ENCODE assay signal across 17 cellular contexts in the genomic region with DNA sequence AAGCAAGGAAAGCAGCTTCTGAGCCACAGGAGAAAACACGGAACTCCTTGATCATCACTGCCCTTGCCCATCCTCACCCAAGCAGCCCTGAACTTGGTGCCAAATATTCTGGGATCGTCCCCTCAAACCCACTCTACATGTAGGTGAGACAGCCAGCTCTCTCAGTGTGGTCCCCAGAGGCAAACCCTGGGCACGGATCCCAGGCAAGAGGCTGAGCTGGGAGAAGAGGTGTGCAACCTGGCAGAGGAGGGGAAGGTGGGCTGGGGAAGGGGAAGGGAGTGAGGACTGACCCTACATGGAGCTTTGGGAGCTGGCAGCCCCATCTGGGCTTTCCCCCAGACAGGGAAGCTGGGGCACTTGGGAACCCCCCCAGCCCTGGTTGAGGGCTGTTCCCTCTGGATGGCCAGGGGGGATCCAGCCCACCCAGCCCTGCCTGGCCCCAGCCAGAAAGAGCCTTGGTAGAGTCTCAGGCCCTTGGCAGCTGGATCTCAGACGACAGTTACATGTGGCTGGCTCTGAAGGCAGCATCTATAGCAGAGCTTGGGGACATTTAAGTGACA.
A peak's percentile ranks its signal among the peaks of the same experiment; 100 is the strongest.
DNase-seq lines count a peak whose midpoint lies in the region; FAIRE-seq and TF ChIP-seq lines count a peak whose summit lies in the region.
"Had no signal": no experiment of that assay in that cellular context is flagged by ENCODE, and none has a peak within 500 bp of the region (broad histone marks: within the 10 kb centered on the region; RNA-seq: fewer than 3 reads in every experiment).

No MANE protein-coding gene starts in this region.

- FAIRE-seq in H1 (lab: Jason Lieb, UNC): no peak

- no peak overlapping the region for H2AK5ac ChIP-seq in H1 (ENCODE audit: low read depth, low read length)

- TF ChIP-seq CTCF in H1 (IDR thresholded peaks at IDR 0.05; ENCODE audit: control extremely low read depth in 1 of 3, insufficient read depth in 1 of 3, low read depth in 1 of 3, low read length in 3 of 3): no peak
- TF ChIP-seq CTCF in spleen (IDR thresholded peaks at IDR 0.05 in 8 of 11, conservative IDR thresholded peaks at IDR 0.05 in 3 of 11): no peak
- no peak for TF ChIP-seq CTCF in prostate gland (IDR thresholded peaks at IDR 0.05)

- no peak overlapping the region for H3K23ac ChIP-seq in H1 (ENCODE audit: insufficient read length)

- H3K18ac ChIP-seq in H1 (ENCODE audit: extremely low read depth, low read length): no peak overlapping the region

- H3K4ac ChIP-seq in H1 (replicated peaks; ENCODE audit: insufficient read length, low read depth, low read length): no peak overlapping the region

- POLR2A ChIA-PET in H1 (lab: Charles Lee; ENCODE audit: partially characterized antibody): no interaction called here

- TF ChIP-seq POLR2A in H1 (IDR thresholded peaks at IDR 0.05; ENCODE audit: control extremely low read depth in 1 of 2, low read depth in 2 of 2, low read length in 2 of 2): no peak
- no peak for TF ChIP-seq POLR2A in spleen (IDR thresholded peaks at IDR 0.05)
- no peak for TF ChIP-seq POLR2A in prostate gland (IDR thresholded peaks at IDR 0.05)

- peak overlapping the region; percentile 16; the same call in 1 of the 2 replicates for H4K8ac ChIP-seq in H1 (ENCODE audit: extremely low read depth, insufficient read depth, low read length)

- H3K4me2 ChIP-seq in BLaER1 (peak overlapping the region; percentile 83), H1 (ENCODE audit: insufficient read depth in 1 of 2, low read depth in 2 of 2, low read length in 2 of 2) (no peak overlapping the region)

- H4K20me1 ChIP-seq in BLaER1: no peaks in the 10 kb centered on the region
- no peaks in the 10 kb centered on the region for H4K20me1 ChIP-seq in H1 (replicated peaks in 1 of 2; ENCODE audit: control insufficient read depth in 1 of 2, insufficient read depth in 2 of 2, low read length in 2 of 2)

- H3K36me3 ChIP-seq in BLaER1 (no peaks in the 10 kb centered on the region), H1 (ENCODE audit: control insufficient read depth in 2 of 4, insufficient read depth in 4 of 4, low read length in 3 of 4) (no peaks in the 10 kb centered on the region), spleen (no peaks in the 10 kb centered on the region), prostate gland (no peaks in the 10 kb centered on the region)

- peak; percentile 63 for DNase-seq in NCI-H2171 treated with DMSO at 0.1 percent for 48 hours (lab: John Stamatoyannopoulos, UW)
- no peak for DNase-seq in NCI-H2171 (lab: John Stamatoyannopoulos, UW)
- no peak for DNase-seq in H1 (ENCODE audit: low read depth in 1 of 2, low spot score in 2 of 2)
- DNase-seq in spleen: peak; percentile 61
- no peak for DNase-seq in NCI-H1417 treated with DMSO at 0.1 percent for 48 hours (lab: John Stamatoyannopoulos, UW)
- no peak for DNase-seq in DMS153 (lab: John Stamatoyannopoulos, UW)
- DNase-seq in prostate gland (ENCODE audit: low spot score): no peak
- DNase-seq: DMS 273 treated with DMSO at 0.1 percent for 48 hours, EL, GOT3, KG1, NCI-H1105, NCI-H187, NCI-H510A treated with DMSO at 0.1 percent for 48 hours had no signal

- H2BK120ac ChIP-seq in H1 (replicated peaks; ENCODE audit: low read depth, low read length): no peak overlapping the region

- H2BK15ac ChIP-seq in H1 (ENCODE audit: low read length): no peak overlapping the region

- intact Hi-C loops in spleen (cut with DNase I; ENCODE audit: low total_unique reads) (no loop called here), prostate gland (cut with DNase I) (no loop called here)

- H2AFZ ChIP-seq in H1 (ENCODE audit: low read length): no peak overlapping the region

- H3K27ac ChIP-seq in BLaER1 (peak overlapping the region; percentile 79), H1 (ENCODE audit: low read depth, low read length) (no peak overlapping the region), spleen (no peak overlapping the region), prostate gland (no peak overlapping the region)
- H3K27ac ChIP-seq: 22Rv1, RWPE1 had no signal

- H2BK12ac ChIP-seq in H1 (ENCODE audit: low read depth, low read length): no peak overlapping the region

- H3K79me1 ChIP-seq in H1 (ENCODE audit: low read depth, low read length): no peaks in the 10 kb centered on the region

- H3K9me3 ChIP-seq in BLaER1: peaks cover 9% of the 10 kb centered on the region
- H3K9me3 ChIP-seq in H1 (ENCODE audit: insufficient read depth in 2 of 2, low read depth in 1 of 2, low read length in 1 of 2): peaks cover 0 to 2% of the 10 kb centered on the region in 2 experiments; a peak in 2 of 4 replicates
- peaks cover 0 to 10% (median 2%) of the 10 kb centered on the region in 8 donors for H3K9me3 ChIP-seq in spleen
- H3K9me3 ChIP-seq in prostate gland: no peaks in the 10 kb centered on the region

- no peaks in the 10 kb centered on the region for H3K23me2 ChIP-seq in H1 (ENCODE audit: low read depth, low read length)

- H3K4me1 ChIP-seq in BLaER1 (peaks cover 58% of the 10 kb centered on the region), H1 (replicated peaks in 1 of 4; ENCODE audit: control insufficient read depth in 3 of 4, insufficient read depth in 4 of 4, low read length in 3 of 4) (no peaks in the 10 kb centered on the region), spleen (peaks cover 0 to 6% (median 0%) of the 10 kb centered on the region in 6 donors), prostate gland (replicated peaks) (no peaks in the 10 kb centered on the region)

- H3K56ac ChIP-seq in H1 (replicated peaks; ENCODE audit: insufficient read length, low read depth, low read length): no peak overlapping the region

- CTCF ChIA-PET in H1 (lab: Charles Lee; ENCODE audit: partially characterized antibody): interaction anchor here (1.1 kb wide), 1 partner anchor 18 kb away, joined by 4 read pairs; no protein-coding TSS in a partner anchor

- no peak overlapping the region for H3K14ac ChIP-seq in H1 (ENCODE audit: insufficient read length)

- no peak for TF ChIP-seq EP300 in H1 (IDR thresholded peaks at IDR 0.05; ENCODE audit: borderline replicate concordance in 1 of 2, low read depth in 2 of 2, low read length in 2 of 2)

- no peak for TF ChIP-seq RAD21 in H1 (IDR thresholded peaks at IDR 0.05 in 1 of 2, conservative IDR thresholded peaks at IDR 0.05 in 1 of 2; ENCODE audit: low read depth in 2 of 2, low read length in 2 of 2)

- H2BK20ac ChIP-seq in H1 (ENCODE audit: low read length): no peak overlapping the region

- no peak overlapping the region for H2BK5ac ChIP-seq in H1 (ENCODE audit: low read depth, low read length)

- no peak overlapping the region for H4K5ac ChIP-seq in H1 (ENCODE audit: insufficient read length, low read depth, low read length)

- H3K9ac ChIP-seq in BLaER1 (peak overlapping the region; percentile 62), H1 (replicated peaks in 1 of 4; ENCODE audit: extremely low read depth in 1 of 4, low read depth in 3 of 4, low read length in 3 of 4) (no peak overlapping the region)

- 78% methylated on average over 4 of the region's 4 CpGs; no CpG with 5 or more reads in 1 of the 2 experiments for WGBS in H1 (ENCODE audit: extremely low coverage in 1 of 2, insufficient coverage in 1 of 2, insufficient read length in 1 of 2, insufficient replicate concordance in 2 of 2, low coverage in 1 of 2, low lambda C conversion rate in 2 of 2, missing lambda C conversion rate in 1 of 2), 2 experiments
- WGBS in spleen, 5 donors: 65 to 86% (median 80%) methylated on average over 4 of the region's 4 CpGs
- WGBS in prostate gland: 85% methylated on average over 4 of the region's 4 CpGs

- no peak overlapping the region for H4K91ac ChIP-seq in H1 (replicated peaks; ENCODE audit: insufficient read length, low read length)

- H3K27me3 ChIP-seq in BLaER1 (no peaks in the 10 kb centered on the region), H1 (replicated peaks in 1 of 4; ENCODE audit: control insufficient read depth in 3 of 4, extremely low read depth in 1 of 4, insufficient read depth in 3 of 4, low read length in 3 of 4) (no peaks in the 10 kb centered on the region), spleen (replicated peaks in 1 of 7) (peaks cover 0 to 23% (median 0%) of the 10 kb centered on the region in 7 donors), prostate gland (replicated peaks; ENCODE audit: insufficient read depth) (no peaks in the 10 kb centered on the region)

- no peaks in the 10 kb centered on the region for H3K79me2 ChIP-seq in H1 (ENCODE audit: control insufficient read depth in 1 of 2, insufficient read depth in 2 of 2, low read length in 2 of 2)

- H3K4me3 ChIP-seq in BLaER1 (no peak overlapping the region), H1 (ENCODE audit: extremely low read depth in 1 of 4, insufficient read depth in 2 of 4, low read depth in 3 of 4, low read length in 4 of 4) (no peak overlapping the region), spleen (no peak overlapping the region), prostate gland (no peak overlapping the region)

TF ChIP-seq in H1, 55 proteins besides CTCF, POLR2A, EP300 and RAD21 (continues in another document):
- TF ChIP-seq RFX5 (IDR thresholded peaks at IDR 0.05; ENCODE audit: borderline replicate concordance, low read depth, low read length) (no peak), SP1 (IDR thresholded peaks at IDR 0.05; ENCODE audit: low read depth, low read length) (no peak), SRF (IDR thresholded peaks at IDR 0.05; ENCODE audit: low read depth, low read length) (no peak)

Comparison
In these comparisons a context has a peak if more than half of its experiments do, and no peak if none do; other contexts are left out.
1. DNase-seq: peak in NCI-H2171 treated with DMSO at 0.1 percent for 48 hours (single experiment) and spleen (single experiment); none in NCI-H2171 (single experiment), H1 (0 of 2), NCI-H1417 treated with DMSO at 0.1 percent for 48 hours (single experiment), DMS153 (single experiment) and prostate gland (single experiment).